Comparison of ENCODE assay signal across 1 cellular context in genomic region chrX:130125090-130125489, GRCh38.
A peak's percentile ranks its signal among the peaks of the same experiment; 100 is the strongest.
TF ChIP-seq lines count a peak whose summit lies in the region.

No MANE protein-coding gene starts in this region.

TF ChIP-seq in K562, 482 proteins besides CTCF, POLR2A, EP300 and RAD21:
- TF ChIP-seq ZBTB43 (CRISPR knock-in tag; IDR thresholded peaks at IDR 0.05), result no peak
- TF ChIP-seq MXI1 (IDR thresholded peaks at IDR 0.05; ENCODE audit: low read depth, low read length), result no peak
- no peak for TF ChIP-seq ZNF764 (CRISPR knock-in tag; IDR thresholded peaks at IDR 0.05; ENCODE audit: low read depth)
- no peak for TF ChIP-seq COPS2 (conservative IDR thresholded peaks at IDR 0.05)
- TF ChIP-seq ATF3 (IDR thresholded peaks at IDR 0.05), result 0 out of 2 replicates have a peak, but pooled peaks have one; percentile 18
- no peak for TF ChIP-seq ATF3 (CRISPR knock-in tag; conservative IDR thresholded peaks at IDR 0.05)
- TF ChIP-seq MYNN (IDR thresholded peaks at IDR 0.05), result 0 out of 2 replicates have a peak, but pooled peaks have one; percentile 28
- TF ChIP-seq MYNN (CRISPR knock-in tag; IDR thresholded peaks at IDR 0.05), result no peak
- TF ChIP-seq IRF1 (CRISPR knock-in tag; IDR thresholded peaks at IDR 0.05; ENCODE audit: borderline replicate concordance), result no peak
- TF ChIP-seq ZNF589 (CRISPR knock-in tag; IDR thresholded peaks at IDR 0.05; ENCODE audit: low read depth), result no peak
- peak; percentile 37; the same call in 1 of the 2 replicates for TF ChIP-seq TCF3 (CRISPR knock-in tag; IDR thresholded peaks at IDR 0.05)
- TF ChIP-seq KDM5B (IDR thresholded peaks at IDR 0.05; ENCODE audit: insufficient replicate concordance, low read depth, low read length), result no peak
- TF ChIP-seq ATF1 (CRISPR knock-in tag; IDR thresholded peaks at IDR 0.05), result no peak
- TF ChIP-seq ATF1 (tag; IDR thresholded peaks at IDR 0.05), result peak; percentile 11; the same call in 1 of the 2 replicates
- TF ChIP-seq CREM (IDR thresholded peaks at IDR 0.05; ENCODE audit: low read depth), result peak; percentile 67
- TF ChIP-seq SUPT5H (IDR thresholded peaks at IDR 0.05), result no peak
- TF ChIP-seq HES1 (IDR thresholded peaks at IDR 0.05; ENCODE audit: low read depth), result peak; percentile 92
- TF ChIP-seq JUND (IDR thresholded peaks at IDR 0.05; ENCODE audit: borderline replicate concordance, low read depth, low read length), result no peak
- peak; percentile 21; the same call in 1 of the 3 replicates for TF ChIP-seq JUND (tag; IDR thresholded peaks at IDR 0.05; ENCODE audit: borderline replicate concordance, low read depth, low read length)
- no peak for TF ChIP-seq NR2C2 (CRISPR knock-in tag; IDR thresholded peaks at IDR 0.05)
- TF ChIP-seq NR2C2 (tag; IDR thresholded peaks at IDR 0.05), result 0 out of 2 replicates have a peak, but pooled peaks have one; percentile 26
- TF ChIP-seq FOS (IDR thresholded peaks at IDR 0.05; ENCODE audit: extremely low read depth, insufficient read length), result no peak
- no peak for TF ChIP-seq GTF3C2 (IDR thresholded peaks at IDR 0.05; ENCODE audit: borderline replicate concordance, extremely low read depth, insufficient read length)
- TF ChIP-seq POLR2B (IDR thresholded peaks at IDR 0.05; ENCODE audit: low read depth, partially characterized antibody), result no peak
- no peak for TF ChIP-seq CLOCK (CRISPR knock-in tag; IDR thresholded peaks at IDR 0.05; ENCODE audit: borderline replicate concordance)
- no peak for TF ChIP-seq ZNF655 (CRISPR knock-in tag; IDR thresholded peaks at IDR 0.05)
- TF ChIP-seq CTBP1 (IDR thresholded peaks at IDR 0.05; ENCODE audit: borderline replicate concordance), result 0 out of 2 replicates have a peak, but pooled peaks have one; percentile 13
- TF ChIP-seq HNRNPH1 (optimal IDR thresholded peaks at IDR 0.05; ENCODE audit: low read depth, low read length), result no peak
